In the genomic region with DNA sequence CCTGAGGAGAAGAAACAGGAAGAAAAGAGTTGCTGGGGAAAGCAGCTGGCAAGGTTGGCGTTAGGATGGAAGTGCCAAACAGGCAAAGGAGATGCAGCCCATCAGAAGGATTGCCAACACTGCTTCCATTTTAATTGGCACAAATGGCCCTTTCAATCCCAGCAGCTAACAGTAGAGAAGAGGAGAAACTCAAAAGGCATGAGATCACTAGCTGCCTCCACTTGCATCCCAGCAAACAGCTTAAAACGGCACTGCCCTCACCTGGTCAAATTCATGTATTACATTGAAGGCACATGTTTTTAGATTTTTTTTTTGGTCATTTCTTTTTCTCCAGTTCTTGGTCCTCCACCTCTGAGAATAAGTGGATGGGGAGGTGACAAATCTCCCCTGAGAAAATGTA, we compare ENCODE assay signal across 8 cellular contexts. TPM values are rescaled to one million over a fixed set of nuclear protein-coding genes. Genes with fewer than 3 reads are reported as not detected.
DNase-seq lines count a peak whose midpoint lies in the region; ATAC-seq, FAIRE-seq and TF ChIP-seq lines count a peak whose summit lies in the region.

No MANE protein-coding gene starts in this region.

- no peaks in the 10 kb centered on the region for H3K36me3 ChIP-seq in CD4-positive, alpha-beta memory T cell (ENCODE audit: insufficient read depth, low read length)
- no peaks in the 10 kb centered on the region for H3K36me3 ChIP-seq in parathyroid adenoma (ENCODE audit: control insufficient read depth, insufficient read depth, low read length)

- no peak overlapping the region for H3K27ac ChIP-seq in CD4-positive, alpha-beta memory T cell (ENCODE audit: low read depth, low read length)
- H3K27ac ChIP-seq in parathyroid adenoma, result no peak overlapping the region

- H3K36me3 Mint-ChIP-seq in CD4-positive, alpha-beta memory T cell, result no peaks in the 10 kb centered on the region
- H3K36me3 Mint-ChIP-seq in activated T-cell treated with anti-CD3 and anti-CD28 coated beads, Interleukin-2, amount 50 U/mL, for 72 hours (ENCODE audit: insufficient read depth in 2 of 2), result peaks cover 0 to 1% of the 10 kb centered on the region in 2 donors

- H3K79me2 ChIP-seq in parathyroid adenoma, result no peaks in the 10 kb centered on the region

- FAIRE-seq in H54 (lab: Jason Lieb, UNC), result peak; percentile 91

- H3K4me3 Mint-ChIP-seq in CD4-positive, alpha-beta memory T cell, result no peak overlapping the region
- no peak overlapping the region for H3K4me3 Mint-ChIP-seq in activated T-cell treated with anti-CD3 and anti-CD28 coated beads, Interleukin-2, amount 50 U/mL, for 72 hours

- TF ChIP-seq CTCF in fibroblast of villous mesenchyme (IDR thresholded peaks at IDR 0.05; ENCODE audit: insufficient read depth, low read depth, low read length), result peak; percentile 59
- peak; percentile 56 for TF ChIP-seq CTCF in parathyroid adenoma (IDR thresholded peaks at IDR 0.05)

- H3K4me1 Mint-ChIP-seq in CD4-positive, alpha-beta memory T cell, result peaks cover 3 to 14% (median 11%) of the 10 kb centered on the region in 4 donors
- H3K4me1 Mint-ChIP-seq in activated T-cell treated with anti-CD3 and anti-CD28 coated beads, Interleukin-2, amount 50 U/mL, for 72 hours (ENCODE audit: low read depth), result peaks cover 20% of the 10 kb centered on the region

- no peaks in the 10 kb centered on the region for H3K9me3 ChIP-seq in CD4-positive, alpha-beta memory T cell (ENCODE audit: control insufficient read depth in 1 of 2, low read length in 2 of 2)
- H3K9me3 ChIP-seq in parathyroid adenoma (ENCODE audit: control insufficient read depth, low read length), result no peaks in the 10 kb centered on the region

- no peak overlapping the region for H3K9ac ChIP-seq in parathyroid adenoma

- no peaks in the 10 kb centered on the region for H3K27me3 Mint-ChIP-seq in CD4-positive, alpha-beta memory T cell
- peaks cover 34% of the 10 kb centered on the region for H3K27me3 Mint-ChIP-seq in activated T-cell treated with anti-CD3 and anti-CD28 coated beads, Interleukin-2, amount 50 U/mL, for 72 hours (ENCODE audit: low read depth)

- ATAC-seq in activated T-cell treated with anti-CD3 and anti-CD28 coated beads, Interleukin-2, amount 50 U/mL, for 72 hours (replicated peaks in 1 of 2), result peak; percentile 52 to 64
- no peak for ATAC-seq in GM18870 (IDR thresholded peaks at IDR 0.05; ENCODE audit: unreplicated experiment)

- no peak overlapping the region for H3K4me3 ChIP-seq in CD4-positive, alpha-beta memory T cell (ENCODE audit: low read length in 2 of 2)
- no peak overlapping the region for H3K4me3 ChIP-seq in fibroblast of villous mesenchyme (ENCODE audit: low read depth, low read length)
- no peak overlapping the region for H3K4me3 ChIP-seq in parathyroid adenoma (ENCODE audit: low read depth, low read length)

- POLR2A ChIA-PET in CD4-positive, alpha-beta memory T cell (lab: Charles Lee; ENCODE audit: partially characterized antibody), result interaction anchor here (0.6 to 1.6 kb wide), 5 partner anchors 30 to 441 kb away, joined by 3 to 6 read pairs (median 4); no protein-coding TSS in a partner anchor

- CTCF ChIA-PET in CD4-positive, alpha-beta memory T cell (lab: Charles Lee; ENCODE audit: partially characterized antibody), result interaction anchor here (0.6 to 3.7 kb wide), 17 partner anchors 9 to 222 kb away, joined by 3 to 31 read pairs (median 3); a partner anchor contains a TSS

- DNase-seq in CD4-positive, alpha-beta memory T cell, result peak in 4 of 5 donors; percentile 58 to 63 (median 62)
- DNase-seq in H54 (ENCODE audit: insufficient read length, low spot score) (peak; percentile 40), NCI-H82 (lab: John Stamatoyannopoulos, UW) (peak; percentile 71), fibroblast of villous mesenchyme (ENCODE audit: low read depth) (peak; percentile 48), NCI-H774 (lab: John Stamatoyannopoulos, UW) (no peak)
- DNase-seq in activated T-cell treated with anti-CD3 and anti-CD28 coated beads, Interleukin-2, amount 50 U/mL, for 72 hours, result peak; percentile 49 to 59

- H2AFZ ChIP-seq in parathyroid adenoma, result no peak overlapping the region

- intact Hi-C loops in CD4-positive, alpha-beta memory T cell (cut with micrococcal nuclease), result loop anchor here (2.0 to 5.0 kb wide), 6 partner anchors 44 to 680 kb away; a partner anchor contains a TSS

- peak overlapping the region in 2 of 7 donors; percentile 48 to 57 for H3K27ac Mint-ChIP-seq in CD4-positive, alpha-beta memory T cell
- H3K27ac Mint-ChIP-seq in activated T-cell treated with anti-CD3 and anti-CD28 coated beads, Interleukin-2, amount 50 U/mL, for 72 hours, result no peak overlapping the region

- TF ChIP-seq POLR2A in H54 (IDR thresholded peaks at IDR 0.05; ENCODE audit: low read depth, low read length), result no peak

- H3K9me3 Mint-ChIP-seq in CD4-positive, alpha-beta memory T cell, result no peaks in the 10 kb centered on the region
- H3K9me3 Mint-ChIP-seq in activated T-cell treated with anti-CD3 and anti-CD28 coated beads, Interleukin-2, amount 50 U/mL, for 72 hours, result no peaks in the 10 kb centered on the region

- no peaks in the 10 kb centered on the region for H3K27me3 ChIP-seq in CD4-positive, alpha-beta memory T cell (ENCODE audit: insufficient read depth, low read length)
- H3K27me3 ChIP-seq in parathyroid adenoma (ENCODE audit: control insufficient read depth, insufficient read depth, low read length), result no peaks in the 10 kb centered on the region

- H3K4me2 ChIP-seq in parathyroid adenoma (ENCODE audit: low read length), result no peak overlapping the region

- peaks cover 8% of the 10 kb centered on the region for H3K4me1 ChIP-seq in CD4-positive, alpha-beta memory T cell (ENCODE audit: insufficient read depth, low read length)
- no peaks in the 10 kb centered on the region for H3K4me1 ChIP-seq in parathyroid adenoma

RNA-seq across cellular contexts. Expression of a gene that starts 34.1 kb away (rescaled TPM):
- total RNA-seq in CD4-positive, alpha-beta memory T cell, result 10 to 100 TPM; 28.5 to 32.5 TPM
- polyA plus RNA-seq in CD4-positive, alpha-beta memory T cell, result 100 to 1,000 TPM in 1 of 2 donors, 10 to 100 TPM in 1; 45.6 to 153 TPM
- 10 to 100 TPM in 1 of 2 donors, 1 to 10 TPM in 1; 8.8 to 14.6 TPM for total RNA-seq in activated T-cell treated with anti-CD3 and anti-CD28 coated beads, Interleukin-2, amount 50 U/mL, for 72 hours
- not detected in 2 replicates for total RNA-seq in fibroblast of villous mesenchyme
